ENCODE assay signal across 8 cellular contexts in the genomic region with DNA sequence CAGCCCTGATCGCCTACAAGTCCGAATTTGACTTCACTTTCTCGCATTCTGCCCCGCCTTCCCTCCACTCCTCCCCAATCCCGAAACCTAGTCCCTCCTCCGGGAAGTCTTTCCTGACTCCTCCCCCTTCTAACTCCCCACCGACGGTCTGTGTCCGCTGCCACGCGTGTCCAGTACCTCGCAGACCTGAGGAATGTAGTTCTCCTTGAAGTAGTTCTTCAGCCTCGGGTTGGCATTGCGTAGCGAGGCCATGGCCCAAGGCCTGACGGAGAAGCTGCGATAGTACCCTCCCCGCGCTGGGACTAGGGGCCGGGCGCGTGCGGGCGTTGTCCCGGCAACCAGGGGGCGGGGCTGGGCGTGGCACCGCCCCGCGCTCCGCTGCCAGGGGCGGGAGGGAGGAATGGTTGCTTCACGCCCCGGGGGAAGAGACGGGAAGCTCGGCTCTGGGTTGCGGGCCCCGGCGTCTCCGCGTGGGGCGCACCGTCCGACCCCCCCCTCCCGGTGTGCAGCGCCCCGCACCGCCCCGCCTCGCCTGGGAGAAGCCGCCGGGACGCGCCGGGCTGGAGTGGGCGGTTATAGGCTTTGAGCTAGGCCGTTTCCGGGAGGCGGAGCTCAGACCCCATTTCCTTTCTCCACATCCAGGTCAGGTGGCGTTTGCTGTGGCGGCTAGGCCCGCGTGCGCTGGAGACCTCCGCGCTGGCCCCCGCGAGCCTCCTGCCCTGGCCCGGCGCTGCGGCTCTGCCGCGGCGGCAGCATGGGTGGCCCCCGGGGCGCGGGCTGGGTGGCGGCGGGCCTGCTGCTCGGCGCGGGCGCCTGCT. TPM values are rescaled to one million over a fixed set of nuclear protein-coding genes. Genes with fewer than 3 reads are reported as not detected.
DNase-seq lines count a peak whose midpoint lies in the region; ATAC-seq lines count a peak whose summit lies in the region.

A gene (plus strand): TSS at position 622 of the 818 bp plus-strand sequence. CDS start 133 bp downstream, at position 755.
A gene (minus strand): TSS at position 278 of the 818 bp plus-strand sequence.

- peaks cover 22% of the 10 kb centered on the region for H3K4me1 Mint-ChIP-seq in T-helper 1 cell treated with Interleukin-12 subunit alpha and Interleukin-12 subunit beta and Interleukin-4 antibody, amounts not matched to agents 30 μg/mL and 1 μg/mL, for 36 hours (ENCODE audit: low read depth)

- DNase-seq in NCI-H1694 (lab: John Stamatoyannopoulos, UW): peak; percentile 79
- peak; percentile 53 to 99 (median 92) for DNase-seq in anterior cingulate cortex (lab: John Stamatoyannopoulos, UW)
- DNase-seq in right cardiac atrium: peak; percentile 89 to 96 (median 96)
- peak; percentile 93 to 95 for DNase-seq in aorta

- H3K27me3 ChIP-seq in right cardiac atrium (ENCODE audit: control insufficient read depth, insufficient read depth) (no peaks in the 10 kb centered on the region), rectal smooth muscle tissue (ENCODE audit: control insufficient read depth, insufficient read depth, low read length) (no peaks in the 10 kb centered on the region), aorta (ENCODE audit: control insufficient read depth in 1 of 2, insufficient read depth in 2 of 2, low read length in 1 of 2) (no peaks in the 10 kb centered on the region)

- H3K9me3 Mint-ChIP-seq in T-helper 1 cell treated with Interleukin-12 subunit alpha and Interleukin-12 subunit beta and Interleukin-4 antibody, amounts not matched to agents 30 μg/mL and 1 μg/mL, for 36 hours: no peaks in the 10 kb centered on the region

- peak within 1 kb of the TSS; percentile 75 for H3K4me3 ChIP-seq in right cardiac atrium (ENCODE audit: low read length)
- peak within 1 kb of the TSS; percentile 64 for H3K4me3 ChIP-seq in rectal smooth muscle tissue (ENCODE audit: low read length)
- H3K4me3 ChIP-seq in aorta (ENCODE audit: low read length in 2 of 2): peak within 1 kb of the TSS; percentile 57 to 60

- no peaks in the 10 kb centered on the region for H3K27me3 Mint-ChIP-seq in T-helper 1 cell treated with Interleukin-12 subunit alpha and Interleukin-12 subunit beta and Interleukin-4 antibody, amounts not matched to agents 30 μg/mL and 1 μg/mL, for 36 hours (ENCODE audit: low read depth)

- intact Hi-C loops in right cardiac atrium (cut with DNase I) (no loop called here), aorta (cut with DNase I) (loop anchor here (2.0 to 5.0 kb wide), 2 partner anchors 73 to 74 kb away; a partner anchor contains a TSS)

- ATAC-seq in GM18499 (IDR thresholded peaks at IDR 0.05; ENCODE audit: insufficient read depth, unreplicated experiment): peak; percentile 71
- peak; percentile 87 for ATAC-seq in HG02938 (IDR thresholded peaks at IDR 0.05; ENCODE audit: unreplicated experiment)
- ATAC-seq in right cardiac atrium: peak; percentile 98
- ATAC-seq in aorta (ENCODE audit: low FRiP score): peak; percentile 97

- H3K4me1 ChIP-seq in right cardiac atrium (ENCODE audit: control insufficient read depth, insufficient read depth, low read length) (no peaks in the 10 kb centered on the region), rectal smooth muscle tissue (ENCODE audit: control insufficient read depth, insufficient read depth, low read length) (peaks cover 7% of the 10 kb centered on the region), aorta (ENCODE audit: control insufficient read depth in 1 of 2, insufficient read depth in 2 of 2, low read length in 2 of 2) (no peaks in the 10 kb centered on the region)

- H3K36me3 ChIP-seq in rectal smooth muscle tissue (ENCODE audit: control insufficient read depth, insufficient read depth, low read length) (no peaks in the 10 kb centered on the region), aorta (ENCODE audit: control insufficient read depth in 1 of 2, insufficient read depth in 2 of 2, low read length in 1 of 2) (no peaks in the 10 kb centered on the region)

- peak within 1 kb of the TSS; percentile 86 for H3K27ac Mint-ChIP-seq in T-helper 1 cell treated with Interleukin-12 subunit alpha and Interleukin-12 subunit beta and Interleukin-4 antibody, amounts not matched to agents 30 μg/mL and 1 μg/mL, for 36 hours

- peak within 1 kb of the TSS; percentile 69 for H3K27ac ChIP-seq in right cardiac atrium (ENCODE audit: low read length)
- H3K27ac ChIP-seq in rectal smooth muscle tissue (ENCODE audit: low read depth, low read length): peak within 1 kb of the TSS; percentile 65
- peak within 1 kb of the TSS; percentile 61 to 78 for H3K27ac ChIP-seq in aorta (ENCODE audit: low read depth in 1 of 2, low read length in 2 of 2)

- peak within 1 kb of the TSS; percentile 94 for H3K4me3 Mint-ChIP-seq in T-helper 1 cell treated with Interleukin-12 subunit alpha and Interleukin-12 subunit beta and Interleukin-4 antibody, amounts not matched to agents 30 μg/mL and 1 μg/mL, for 36 hours

- H3K36me3 Mint-ChIP-seq in T-helper 1 cell treated with Interleukin-12 subunit alpha and Interleukin-12 subunit beta and Interleukin-4 antibody, amounts not matched to agents 30 μg/mL and 1 μg/mL, for 36 hours (ENCODE audit: low read depth): no peaks in the 10 kb centered on the region

- WGBS in right cardiac atrium: under 1% methylated on average over 83 of the region's 83 CpGs
- 0% methylated on average over 77 to 83 of the region's 83 CpGs for WGBS in aorta, 2 donors

- peak within 1 kb of the TSS; percentile 61 for H3K9ac ChIP-seq in rectal smooth muscle tissue (ENCODE audit: low read length)

- H3K9me3 ChIP-seq in right cardiac atrium (ENCODE audit: control insufficient read depth, low read length) (no peaks in the 10 kb centered on the region), aorta (ENCODE audit: control insufficient read depth, low read length) (no peaks in the 10 kb centered on the region)

RNA-seq across cellular contexts. Expression of the first gene that starts in this region (rescaled TPM):
- total RNA-seq in right cardiac atrium (10 to 100 TPM; 18.7 to 23.8 (median 21.2) TPM), aorta (10 to 100 TPM; 29.8 to 40.0 TPM)
- polyA plus RNA-seq in right cardiac atrium (14.7 TPM), aorta (10 to 100 TPM; 29.6 to 37.6 TPM)

RNA-seq across cellular contexts. Expression of the second gene that starts in this region (rescaled TPM):
- 1 to 10 TPM in 1 of 4 donors, under 1 TPM in 3; 0.34 to 1.3 (median 0.68) TPM for total RNA-seq in right cardiac atrium
- polyA plus RNA-seq in right cardiac atrium: 0.07 TPM
- total RNA-seq in aorta: 1 to 10 TPM; 1.4 to 2.6 TPM
- under 1 TPM in 1 of 2 donors, not detected in 1; 1.00 TPM for polyA plus RNA-seq in aorta

Comparison
In these comparisons a context has a peak if more than half of its experiments do, and no peak if none do; other contexts are left out.
1. Peak in every context shown above with its lines: DNase-seq, ATAC-seq, H3K4me3 ChIP-seq and H3K27ac ChIP-seq.
2. intact Hi-C loops: an anchor here in aorta (2.0 to 5.0 kb wide); none called in right cardiac atrium.